Comparison of ENCODE assay signal across 23 cellular contexts in the genomic region with DNA sequence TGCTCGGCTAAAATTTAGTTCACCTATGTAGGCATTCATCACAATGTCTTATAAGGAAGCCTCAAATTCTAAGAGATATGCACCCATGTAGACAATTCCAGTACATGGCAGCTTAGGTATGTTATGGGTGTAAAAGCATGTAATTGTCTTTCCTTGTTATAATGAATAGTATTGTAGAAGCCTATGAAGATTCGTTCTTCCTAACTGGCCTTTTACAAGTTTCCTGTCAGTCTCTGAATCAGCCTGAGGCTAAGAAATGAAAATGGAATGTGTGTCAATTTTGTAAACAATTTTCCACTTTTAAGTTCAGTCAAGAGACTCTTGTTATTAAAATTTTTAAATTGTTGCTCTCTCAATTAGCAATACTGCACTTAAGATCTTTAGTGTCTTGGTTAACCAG.
A peak's percentile ranks its signal among the peaks of the same experiment; 100 is the strongest.
DNase-seq lines count a peak whose midpoint lies in the region; TF ChIP-seq lines count a peak whose summit lies in the region.
"Had no signal": no experiment of that assay in that cellular context is flagged by ENCODE, and none has a peak within 500 bp of the region (broad histone marks: within the 10 kb centered on the region; RNA-seq: fewer than 3 reads in every experiment).

No MANE protein-coding gene starts in this region.

- peak; percentile 34 for DNase-seq in EH (ENCODE audit: low read depth)
- DNase-seq in M059J (ENCODE audit: low read depth): peak; percentile 28
- DNase-seq in SK-MEL-5 (ENCODE audit: low read depth, low spot score): peak; percentile 41
- no peak for DNase-seq in osteoblast (ENCODE audit: insufficient read length, low spot score, missing footprints)
- no peak for DNase-seq in NOMO-1 treated with DMSO at 0.1 percent for 48 hours (lab: John Stamatoyannopoulos, UW; ENCODE audit: unreplicated experiment)
- DNase-seq in stimulated activated CD8-positive, alpha-beta memory T cell treated with anti-CD3 and anti-CD28 coated beads, Interleukin-4, amount 100 ng/mL, for 48 hours: no peak
- DNase-seq in mesothelial cell of epicardium (ENCODE audit: low spot score in 2 of 2, unreplicated experiment in 2 of 2): no peak
- no peak for DNase-seq in A172 (ENCODE audit: low spot score)
- DNase-seq: ACHN; AML-193; BE2C; Calu3; CD4-positive, alpha-beta T cell; CD8-positive, alpha-beta memory T cell; COR-L47; DMS53; DMS79 treated with DMSO at 0.1 percent for 48 hours; GF-D8; GM23248; H7; HCEC 1CT had no signal

- in situ Hi-C loops in SK-MEL-5 (cut with HindIII; ENCODE audit: low pct_unique_long_range_greater_than_20kb, low sequenced_read_pairs): no loop called here

- no peaks in the 10 kb centered on the region for H3K27me3 ChIP-seq in osteoblast (ENCODE audit: insufficient read depth, low read length)
- H3K27me3 ChIP-seq: BE2C; BLaER1 treated with 17β-estradiol and CSF1 and Interleukin-3, amounts not matched to agents 10 nM and 100 nM had no signal

- no peaks in the 10 kb centered on the region for H3K4me1 Mint-ChIP-seq in mesothelial cell of epicardium
- H3K4me1 Mint-ChIP-seq: CD14-positive monocyte; CD8-positive, alpha-beta memory T cell had no signal

- H3K4me3 ChIP-seq in osteoblast (ENCODE audit: insufficient read depth, low read length): no peak overlapping the region
- H3K4me3 ChIP-seq: BLaER1 treated with 17β-estradiol and CSF1 and Interleukin-3, amounts not matched to agents 10 nM and 100 nM; GM23248 had no signal

- H3K36me3 ChIP-seq in osteoblast (ENCODE audit: insufficient read depth, low read length): no peaks in the 10 kb centered on the region
- H3K36me3 ChIP-seq: BE2C; BLaER1 treated with 17β-estradiol and CSF1 and Interleukin-3, amounts not matched to agents 10 nM and 100 nM had no signal

- no peaks in the 10 kb centered on the region for H3K9me3 ChIP-seq in osteoblast (ENCODE audit: low read depth, low read length)
- H3K9me3 ChIP-seq: BE2C had no signal

- TF ChIP-seq CTCF in osteoblast (IDR thresholded peaks at IDR 0.05; ENCODE audit: extremely low read depth, low read depth, low read length): no peak
- no peak for TF ChIP-seq CTCF in mesothelial cell of epicardium (IDR thresholded peaks at IDR 0.05; ENCODE audit: unreplicated experiment)

- H3K4me3 Mint-ChIP-seq in mesothelial cell of epicardium: no peak overlapping the region
- H3K4me3 Mint-ChIP-seq: CD14-positive monocyte; CD4-positive, alpha-beta T cell; CD8-positive, alpha-beta memory T cell had no signal

- no peak overlapping the region for H3K27ac Mint-ChIP-seq in mesothelial cell of epicardium
- H3K27ac Mint-ChIP-seq: CD14-positive monocyte; CD4-positive, alpha-beta T cell; CD8-positive, alpha-beta memory T cell had no signal

- peaks cover 21% of the 10 kb centered on the region for H3K9me3 Mint-ChIP-seq in mesothelial cell of epicardium

- peak overlapping the region; percentile 15 for H2AFZ ChIP-seq in osteoblast (ENCODE audit: low read length)
- H2AFZ ChIP-seq: GM23248 had no signal

- H3K79me2 ChIP-seq in osteoblast (ENCODE audit: insufficient read depth, low read length): no peaks in the 10 kb centered on the region

- no peaks in the 10 kb centered on the region for H4K20me1 ChIP-seq in osteoblast (ENCODE audit: insufficient read depth, low read length)
- H4K20me1 ChIP-seq: BLaER1 treated with 17β-estradiol and CSF1 and Interleukin-3, amounts not matched to agents 10 nM and 100 nM had no signal

- H3K4me1 ChIP-seq in osteoblast (ENCODE audit: insufficient read depth, low read length): peaks cover 4% of the 10 kb centered on the region
- H3K4me1 ChIP-seq: BE2C had no signal

- peaks cover 9% of the 10 kb centered on the region for H3K27me3 Mint-ChIP-seq in mesothelial cell of epicardium (ENCODE audit: low read depth)

- H3K4me2 ChIP-seq in osteoblast (ENCODE audit: insufficient read depth, low read length): no peak overlapping the region
- H3K4me2 ChIP-seq: BLaER1 treated with 17β-estradiol and CSF1 and Interleukin-3, amounts not matched to agents 10 nM and 100 nM had no signal

- H3K36me3 Mint-ChIP-seq in mesothelial cell of epicardium: no peaks in the 10 kb centered on the region
- H3K36me3 Mint-ChIP-seq: CD14-positive monocyte; CD8-positive, alpha-beta memory T cell had no signal

- no peak overlapping the region for H3K27ac ChIP-seq in osteoblast (ENCODE audit: low read depth, low read length)
- H3K27ac ChIP-seq: BLaER1 treated with 17β-estradiol and CSF1 and Interleukin-3, amounts not matched to agents 10 nM and 100 nM; GM23248 had no signal

Comparison
In these comparisons a context has a peak if more than half of its experiments do, and no peak if none do; other contexts are left out.
1. DNase-seq: peak in EH (single experiment), M059J (single experiment) and SK-MEL-5 (single experiment); none in osteoblast (single experiment), NOMO-1 treated with DMSO at 0.1 percent for 48 hours (single experiment), stimulated activated CD8-positive, alpha-beta memory T cell treated with anti-CD3 and anti-CD28 coated beads, Interleukin-4, amount 100 ng/mL, for 48 hours (single experiment), mesothelial cell of epicardium (0 of 2) and A172 (single experiment).